ENCODE assay signal across 8 cellular contexts in genomic region chr2:216696751-216697560, GRCh38. TPM values are rescaled to one million over a fixed set of nuclear protein-coding genes. Genes with fewer than 3 reads are reported as not detected.
A peak's percentile ranks its signal among the peaks of the same experiment; 100 is the strongest.
DNase-seq lines count a peak whose midpoint lies in the region; ATAC-seq and TF ChIP-seq lines count a peak whose summit lies in the region.

No MANE protein-coding gene starts in this region.

- no peak for TF ChIP-seq POLR2A in tibial nerve (IDR thresholded peaks at IDR 0.05)

- H3K9me3 ChIP-seq in tibial nerve = no peaks in the 10 kb centered on the region

- no peak for DNase-seq in AG09319 (ENCODE audit: extremely low read depth, low read depth)
- DNase-seq in HFF-Myc (ENCODE audit: extremely low read depth, low read depth) = no peak
- DNase-seq in glomerular visceral epithelial cell (ENCODE audit: extremely low spot score) = peak; percentile 63
- no peak for DNase-seq in tibial nerve (ENCODE audit: low spot score in 2 of 2)
- DNase-seq in stimulated activated CD4-positive, alpha-beta T cell treated with anti-CD3 and anti-CD28 coated beads, Interleukin-4, amount 100 ng/mL, for 1 hour = no peak
- DNase-seq in activated CD4-positive, alpha-beta T cell treated with anti-CD3 and anti-CD28 coated beads for 48 hours = no peak

- peak; percentile 73 for TF ChIP-seq CTCF in AG09319 (IDR thresholded peaks at IDR 0.05; ENCODE audit: low read depth, low read length)
- peak; percentile 42 for TF ChIP-seq CTCF in HFF-Myc (IDR thresholded peaks at IDR 0.05; ENCODE audit: low read depth, low read length, missing control alignments)
- peak; percentile 47 to 78 (median 69) for TF ChIP-seq CTCF in tibial nerve (IDR thresholded peaks at IDR 0.05)

- H3K4me1 ChIP-seq in tibial nerve = peaks cover 0 to 80% (median 19%) of the 10 kb centered on the region in 4 donors

- H3K4me3 ChIP-seq in HFF-Myc (replicated peaks; ENCODE audit: low read depth, low read length) (no peak overlapping the region), tibial nerve (no peak overlapping the region)

- TF ChIP-seq EP300 in tibial nerve (IDR thresholded peaks at IDR 0.05) = peak in 1 of 2 donors; percentile 22

- peak overlapping the region in 2 of 4 donors; percentile 91 to 96 for H3K27ac ChIP-seq in tibial nerve

- peaks cover 0 to 8% of the 10 kb centered on the region in 2 donors for H3K27me3 ChIP-seq in tibial nerve

- ATAC-seq in SK-N-SH treated with all-trans-retinoic acid at 6 μM for 48 hours (peak; percentile 9; the same call in 2 of the 3 replicates), GM21723 (IDR thresholded peaks at IDR 0.05; ENCODE audit: unreplicated experiment) (no peak)

- H3K36me3 ChIP-seq in tibial nerve = no peaks in the 10 kb centered on the region

- 23 to 25% methylated on average over 7 of the region's 7 CpGs for WGBS in tibial nerve, 2 donors

TF ChIP-seq in SK-N-SH treated with all-trans-retinoic acid at 6 μM for 48 hours, 23 proteins besides CTCF, POLR2A, EP300 and RAD21:
- TF ChIP-seq ESRRG (CRISPR knock-in tag; IDR thresholded peaks at IDR 0.05) (no peak), PPARA (CRISPR knock-in tag; IDR thresholded peaks at IDR 0.05; ENCODE audit: borderline replicate concordance) (no peak), TSHZ2 (CRISPR knock-in tag; IDR thresholded peaks at IDR 0.05) (no peak)

RNA-seq across cellular contexts. Expression of gene IGFBP5, which starts 1.6 kb away (rescaled TPM):
- total RNA-seq in tibial nerve = 1,000 to 10,000 TPM in 2 of 4 donors, 100 to 1,000 TPM in 2; 178 to 1,859 (median 1,369) TPM
